19 cellular contexts compared by ENCODE assay signal in the genomic region with DNA sequence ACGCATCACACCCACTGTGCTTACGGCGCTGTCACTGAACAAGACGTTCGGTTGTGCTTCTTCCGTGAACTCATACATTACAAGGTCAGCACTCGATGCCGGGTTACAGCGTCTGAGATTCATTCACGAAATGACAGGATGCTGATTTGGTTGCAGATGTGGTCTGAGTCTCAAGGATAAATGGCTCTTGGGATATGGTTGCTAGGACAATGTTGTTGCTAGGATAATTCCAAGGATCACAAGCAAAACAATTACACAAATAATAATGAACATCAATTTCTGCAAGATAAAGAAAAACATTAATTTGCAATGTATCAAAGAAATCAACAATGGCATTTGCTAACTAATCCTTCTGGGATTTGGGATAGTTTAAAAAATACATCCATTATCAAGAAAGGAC. TPM values are rescaled to one million over a fixed set of nuclear protein-coding genes. Genes with fewer than 3 reads are reported as not detected.
DNase-seq lines count a peak whose midpoint lies in the region; ATAC-seq and TF ChIP-seq lines count a peak whose summit lies in the region.
"Had no signal": no experiment of that assay in that cellular context is flagged by ENCODE, and none has a peak within 500 bp of the region (broad histone marks: within the 10 kb centered on the region; RNA-seq: fewer than 3 reads in every experiment).

No MANE protein-coding gene starts in this region.

- H3K9ac ChIP-seq in endodermal cell (ENCODE audit: extremely low read depth, low read length, poor library complexity, severe bottlenecking): no peak overlapping the region

- H3K36me3 Mint-ChIP-seq in endodermal cell (ENCODE audit: low read depth): peaks cover 31% of the 10 kb centered on the region
- H3K36me3 Mint-ChIP-seq in MCF 10A (ENCODE audit: insufficient read depth, unreplicated experiment): peaks cover 57% of the 10 kb centered on the region

- no peak overlapping the region for H3K27ac Mint-ChIP-seq in endodermal cell
- no peak overlapping the region for H3K27ac Mint-ChIP-seq in MCF 10A (ENCODE audit: low read depth, unreplicated experiment)
- H3K27ac Mint-ChIP-seq: B cell; CD4-positive, alpha-beta T cell; HFFc6 had no signal

- no peaks in the 10 kb centered on the region for H3K27me3 ChIP-seq in left ventricle myocardium inferior (ENCODE audit: low read depth)
- no peaks in the 10 kb centered on the region for H3K27me3 ChIP-seq in endodermal cell (ENCODE audit: control insufficient read depth, insufficient read depth, low read length, poor library complexity, severe bottlenecking)

- H3K4me3 Mint-ChIP-seq in endodermal cell: no peak overlapping the region
- no peak overlapping the region for H3K4me3 Mint-ChIP-seq in MCF 10A (ENCODE audit: unreplicated experiment)
- H3K4me3 Mint-ChIP-seq: B cell; CD4-positive, alpha-beta T cell; HFFc6; IgD-negative memory B cell had no signal

- peaks cover 83% of the 10 kb centered on the region for H3K36me3 ChIP-seq in left ventricle myocardium inferior
- H3K36me3 ChIP-seq in endodermal cell (ENCODE audit: control insufficient read depth, insufficient read depth, low read length): peaks cover 42% of the 10 kb centered on the region

- H3K4me1 Mint-ChIP-seq in endodermal cell: peaks cover 12% of the 10 kb centered on the region
- no peaks in the 10 kb centered on the region for H3K4me1 Mint-ChIP-seq in MCF 10A (ENCODE audit: insufficient read depth, unreplicated experiment)

- H3K9me3 ChIP-seq in left ventricle myocardium inferior (replicated peaks) (peaks cover 1% of the 10 kb centered on the region), endodermal cell (ENCODE audit: control insufficient read depth, low read length) (no peaks in the 10 kb centered on the region)

- POLR2A ChIA-PET in MCF 10A (lab: Yijun Ruan, JAX): no interaction called here

- H3K27ac ChIP-seq in left ventricle myocardium inferior (replicated peaks) (no peak overlapping the region), endodermal cell (ENCODE audit: low read depth, low read length) (peak overlapping the region; percentile 38)

- no peak overlapping the region for H3K4me3 ChIP-seq in left ventricle myocardium inferior
- H3K4me3 ChIP-seq in endodermal cell (ENCODE audit: low read length): no peak overlapping the region
- H3K4me3 ChIP-seq: GM12878 had no signal

- H3K27me3 Mint-ChIP-seq in endodermal cell (ENCODE audit: insufficient read depth) (no peaks in the 10 kb centered on the region), MCF 10A (ENCODE audit: insufficient read depth, unreplicated experiment) (no peaks in the 10 kb centered on the region)
- H3K27me3 Mint-ChIP-seq: B cell; CD4-positive, alpha-beta T cell; IgD-negative memory B cell had no signal

- 82 to 96% methylated on average over 7 to 10 of the region's 10 CpGs for WGBS in endodermal cell (ENCODE audit: insufficient coverage in 1 of 2, insufficient read length in 1 of 2), 2 experiments

- DNase-seq in cardiac septum (ENCODE audit: low spot score): peak; percentile 24
- no peak for DNase-seq in left ventricle myocardium inferior
- peak; percentile 87 for DNase-seq in NCI-H2227 treated with DMSO at 0.1 percent for 48 hours (lab: John Stamatoyannopoulos, UW)
- DNase-seq in endodermal cell: no peak
- peak; percentile 29 for DNase-seq in retina
- DNase-seq in HPDE6-E6E7 (ENCODE audit: extremely low spot score): no peak
- DNase-seq in MCF 10A (ENCODE audit: unreplicated experiment): no peak
- DNase-seq: ACHN; C1 segment of cervical spinal cord; Calu3; CD4-positive, alpha-beta T cell; DMS 273 treated with DMSO at 0.1 percent for 48 hours; DMS79; HCEC 1CT; HFFc6 had no signal

- H3K9me3 Mint-ChIP-seq in endodermal cell: no peaks in the 10 kb centered on the region
- no peaks in the 10 kb centered on the region for H3K9me3 Mint-ChIP-seq in MCF 10A (ENCODE audit: unreplicated experiment)
- H3K9me3 Mint-ChIP-seq: CD4-positive, alpha-beta T cell; HFFc6; IgD-negative memory B cell had no signal

- H3K4me1 ChIP-seq in left ventricle myocardium inferior: no peaks in the 10 kb centered on the region
- no peaks in the 10 kb centered on the region for H3K4me1 ChIP-seq in endodermal cell (ENCODE audit: control insufficient read depth, insufficient read depth, low read length)

- BruUV-seq in MCF 10A (replicated peaks; lab: Mats Ljungman, UMichigan): no TSS peak

- TF ChIP-seq CTCF in left ventricle myocardium inferior (IDR thresholded peaks at IDR 0.05; ENCODE audit: borderline replicate concordance) (no peak), endodermal cell (conservative IDR thresholded peaks at IDR 0.05) (no peak), MCF 10A (IDR thresholded peaks at IDR 0.05; ENCODE audit: unreplicated experiment) (no peak)

- CTCF ChIA-PET in MCF 10A (lab: Yijun Ruan, JAX): interaction anchor here (0.6 kb wide), 1 partner anchor 23 kb away, joined by 3 read pairs; no protein-coding TSS in a partner anchor

- intact Hi-C loops in cardiac septum (cut with DNase I) (no loop called here), left ventricle myocardium inferior (cut with micrococcal nuclease) (no loop called here), MCF 10A (cut with micrococcal nuclease) (no loop called here)

- no peak for ATAC-seq in GM21723 (IDR thresholded peaks at IDR 0.05; ENCODE audit: unreplicated experiment)
- ATAC-seq: GM12878 had no signal

RNA-seq across cellular contexts. Expression of a gene that starts 47.4 kb away (rescaled TPM):
- 19.6 TPM for total RNA-seq in cardiac septum
- total RNA-seq in left ventricle myocardium inferior: 11.1 TPM
- 10 to 100 TPM; 18.2 to 20.2 TPM for total RNA-seq in endodermal cell
- 32.8 TPM for polyA plus RNA-seq in endodermal cell (2013, experiment 1 of 2)
- 31.3 TPM for polyA plus RNA-seq in endodermal cell (2013, experiment 2 of 2)
- 19.0 and 21.6 TPM in 2 replicates for total RNA-seq in MCF 10A (2022)

Comparison
In these comparisons a context has a peak if more than half of its experiments do, and no peak if none do; other contexts are left out.
1. DNase-seq: peak in cardiac septum (single experiment), NCI-H2227 treated with DMSO at 0.1 percent for 48 hours (single experiment) and retina (single experiment); none in left ventricle myocardium inferior (single experiment), endodermal cell (single experiment), HPDE6-E6E7 (single experiment) and MCF 10A (single experiment).